9 cellular contexts compared by ENCODE assay signal in genomic region chr7:143363011-143363937, GRCh38. TPM values are rescaled to one million over a fixed set of nuclear protein-coding genes. Genes with fewer than 3 reads are reported as not detected.
DNase-seq lines count a peak whose midpoint lies in the region; ATAC-seq and TF ChIP-seq lines count a peak whose summit lies in the region.
"Had no signal": no experiment of that assay in that cellular context is flagged by ENCODE, and none has a peak within 500 bp of the region (broad histone marks: within the 10 kb centered on the region; RNA-seq: fewer than 3 reads in every experiment).

No MANE protein-coding gene starts in this region.

- H3K27ac Mint-ChIP-seq in activated naive CD4-positive, alpha-beta T cell treated with anti-CD3 and anti-CD28 coated beads for 36 hours, result no peak overlapping the region

- peak overlapping the region; percentile 67 for H3K4me3 Mint-ChIP-seq in activated naive CD4-positive, alpha-beta T cell treated with anti-CD3 and anti-CD28 coated beads for 36 hours

- H3K9me3 Mint-ChIP-seq in activated naive CD4-positive, alpha-beta T cell treated with anti-CD3 and anti-CD28 coated beads for 36 hours, result no peaks in the 10 kb centered on the region

- H3K4me2 ChIP-seq in mesenchymal stem cell (ENCODE audit: low read length, poor library complexity, severe bottlenecking), result peak overlapping the region; percentile 70

- in situ Hi-C loops in astrocyte of the cerebellum (cut with HindIII; ENCODE audit: low sequenced_read_pairs), result no loop called here

- TF ChIP-seq CTCF in astrocyte of the cerebellum (IDR thresholded peaks at IDR 0.05; ENCODE audit: low read depth, low read length, missing control alignments) (no peak), tibial nerve (IDR thresholded peaks at IDR 0.05) (no peak)

- WGBS in mesenchymal stem cell, result 40% methylated on average over 20 of the region's 20 CpGs
- WGBS in tibial nerve, 2 donors, result 39 to 48% methylated on average over 15 to 20 of the region's 20 CpGs

- peak overlapping the region; percentile 59 for H3K9ac ChIP-seq in mesenchymal stem cell (ENCODE audit: low read length)

- H3K23ac ChIP-seq in mesenchymal stem cell (ENCODE audit: low read length in 2 of 2), result no peak overlapping the region

- no peak for TF ChIP-seq EP300 in tibial nerve (IDR thresholded peaks at IDR 0.05)

- no peak for TF ChIP-seq POLR2A in tibial nerve (IDR thresholded peaks at IDR 0.05)

- no peak overlapping the region for H2BK12ac ChIP-seq in mesenchymal stem cell (ENCODE audit: low read length in 2 of 2)

- no peak overlapping the region for H2BK15ac ChIP-seq in mesenchymal stem cell (ENCODE audit: low read depth, poor library complexity, severe bottlenecking)

- no peaks in the 10 kb centered on the region for H3K36me3 Mint-ChIP-seq in activated naive CD4-positive, alpha-beta T cell treated with anti-CD3 and anti-CD28 coated beads for 36 hours (ENCODE audit: low read depth)

- peaks cover 4% of the 10 kb centered on the region for H3K4me1 Mint-ChIP-seq in activated naive CD4-positive, alpha-beta T cell treated with anti-CD3 and anti-CD28 coated beads for 36 hours (ENCODE audit: low read depth)

- H3K27me3 ChIP-seq in mesenchymal stem cell (ENCODE audit: control insufficient read depth in 1 of 2, insufficient read depth in 1 of 2, low read length in 2 of 2), result peaks cover 35 to 69% of the 10 kb centered on the region in 2 experiments
- peaks cover 0 to 39% of the 10 kb centered on the region in 2 donors for H3K27me3 ChIP-seq in tibial nerve

- no peak overlapping the region for H3K18ac ChIP-seq in mesenchymal stem cell (ENCODE audit: low read depth in 1 of 2, low read length in 2 of 2)

- peak overlapping the region; percentile 28 for H3K4me3 ChIP-seq in astrocyte of the cerebellum (ENCODE audit: low read depth, low read length)
- peak overlapping the region; percentile 50 to 65 for H3K4me3 ChIP-seq in mesenchymal stem cell (ENCODE audit: insufficient read depth in 1 of 2, low read depth in 1 of 2, low read length in 2 of 2)
- peak overlapping the region in 3 of 4 donors; percentile 29 to 78 (median 42) for H3K4me3 ChIP-seq in tibial nerve

- H3K36me3 ChIP-seq in mesenchymal stem cell (ENCODE audit: control insufficient read depth in 1 of 2, insufficient read depth in 2 of 2, low read depth in 1 of 2, low read length in 2 of 2), result peaks cover 0 to 13% of the 10 kb centered on the region in 2 experiments
- H3K36me3 ChIP-seq in tibial nerve, result no peaks in the 10 kb centered on the region

- no peak overlapping the region for H2AFZ ChIP-seq in mesenchymal stem cell (ENCODE audit: low read depth, low read length)

- intact Hi-C loops in activated naive CD4-positive, alpha-beta T cell treated with anti-CD3 and anti-CD28 coated beads for 36 hours (cut with micrococcal nuclease), result loop anchor here (1.0 to 2.0 kb wide), 3 partner anchors 9 to 74 kb away; partner anchors contain the start of gene CASP2

- H3K9me3 ChIP-seq in mesenchymal stem cell (ENCODE audit: control insufficient read depth, low read length), result no peaks in the 10 kb centered on the region
- H3K9me3 ChIP-seq in tibial nerve, result no peaks in the 10 kb centered on the region

- no peak for DNase-seq in activated naive CD4-positive, alpha-beta T cell treated with anti-CD3 and anti-CD28 coated beads for 36 hours
- DNase-seq in activated naive CD4-positive, alpha-beta T cell treated with anti-CD3 and anti-CD28 coated beads, Interleukin-2, amount 50 U/mL, for 16 hours, result no peak
- DNase-seq in astrocyte of the cerebellum (ENCODE audit: low read depth) (no peak), mesenchymal stem cell (no peak), tibial nerve (ENCODE audit: low spot score in 2 of 2) (no peak), NAMALWA (ENCODE audit: low spot score) (no peak), AG08396 (ENCODE audit: low spot score) (no peak)
- DNase-seq: central memory CD4-positive, alpha-beta T cell had no signal

- H3K27ac ChIP-seq in mesenchymal stem cell (ENCODE audit: low read length, poor library complexity, severe bottlenecking), result no peak overlapping the region
- H3K27ac ChIP-seq in tibial nerve, result no peak overlapping the region

- H3K27me3 Mint-ChIP-seq in activated naive CD4-positive, alpha-beta T cell treated with anti-CD3 and anti-CD28 coated beads for 36 hours (ENCODE audit: low read depth), result peaks cover 21% of the 10 kb centered on the region

- ATAC-seq in HG02852 (IDR thresholded peaks at IDR 0.05; ENCODE audit: unreplicated experiment), result no peak

- H3K14ac ChIP-seq in mesenchymal stem cell (ENCODE audit: low read length in 2 of 2), result peak overlapping the region in 1 of 2 experiments; percentile 5

- H2BK5ac ChIP-seq in mesenchymal stem cell (ENCODE audit: low read depth, low read length, poor library complexity, severe bottlenecking), result no peak overlapping the region

- no peak overlapping the region for H4K91ac ChIP-seq in mesenchymal stem cell (ENCODE audit: low read length)

- H3K4me1 ChIP-seq in mesenchymal stem cell (ENCODE audit: control insufficient read depth, insufficient read depth, low read depth, low read length), result peaks cover 20% of the 10 kb centered on the region
- peaks cover 0 to 23% (median 9%) of the 10 kb centered on the region in 4 donors for H3K4me1 ChIP-seq in tibial nerve

- peak overlapping the region; percentile 22 for H2BK120ac ChIP-seq in mesenchymal stem cell (ENCODE audit: low read depth, low read length)

- no peak overlapping the region for H3K4ac ChIP-seq in mesenchymal stem cell (ENCODE audit: low read depth in 1 of 2, low read length in 2 of 2)

- H4K8ac ChIP-seq in mesenchymal stem cell (ENCODE audit: low read length), result no peak overlapping the region

- CTCF ChIA-PET in activated naive CD4-positive, alpha-beta T cell treated with anti-CD3 and anti-CD28 coated beads for 36 hours (lab: Charles Lee), result interaction anchor here (0.6 kb wide), 1 partner anchor 66 kb away, joined by 3 read pairs; no protein-coding TSS in a partner anchor

- H2AK5ac ChIP-seq in mesenchymal stem cell (ENCODE audit: low read length, severe bottlenecking), result no peak overlapping the region

- H3K79me1 ChIP-seq in mesenchymal stem cell (replicated peaks; ENCODE audit: low read length, poor library complexity, severe bottlenecking), result no peaks in the 10 kb centered on the region

RNA-seq across cellular contexts. Expression of gene FAM131B, which starts 0.8 kb away (rescaled TPM):
- 1 to 10 TPM; 1.5 to 1.7 TPM for total RNA-seq in activated naive CD4-positive, alpha-beta T cell treated with anti-CD3 and anti-CD28 coated beads for 36 hours
- polyA plus RNA-seq in mesenchymal stem cell (2013, experiment 1 of 2), result 0.28 TPM
- polyA plus RNA-seq in mesenchymal stem cell (2013, experiment 2 of 2), result 0.30 TPM
- total RNA-seq in tibial nerve, result 1 to 10 TPM; 1.2 to 9.0 (median 1.5) TPM

RNA-seq across cellular contexts. Expression of gene ZYX, which starts 17.9 kb away (rescaled TPM):
- total RNA-seq in activated naive CD4-positive, alpha-beta T cell treated with anti-CD3 and anti-CD28 coated beads for 36 hours, result 10 to 100 TPM; 75.1 to 81.5 TPM
- polyA plus RNA-seq in mesenchymal stem cell (2013, experiment 1 of 2), result 317 TPM
- polyA plus RNA-seq in mesenchymal stem cell (2013, experiment 2 of 2), result 305 TPM
- 10 to 100 TPM; 57.5 to 96.9 (median 72.7) TPM for total RNA-seq in tibial nerve

RNA-seq across cellular contexts. Expression of gene EPHA1, which starts 45.4 kb away (rescaled TPM):
- total RNA-seq in activated naive CD4-positive, alpha-beta T cell treated with anti-CD3 and anti-CD28 coated beads for 36 hours, result 1 to 10 TPM; 1.0 to 1.3 TPM
- polyA plus RNA-seq in mesenchymal stem cell (2013, experiment 1 of 2), result 0.10 TPM
- 0.03 TPM for polyA plus RNA-seq in mesenchymal stem cell (2013, experiment 2 of 2)
- 1 to 10 TPM in 1 of 4 donors, under 1 TPM in 1, not detected in 2; 0.87 to 3.6 TPM for total RNA-seq in tibial nerve

RNA-seq across cellular contexts. Expression of gene CLCN1, which starts 47.4 kb away (rescaled TPM):
- not detected for total RNA-seq in activated naive CD4-positive, alpha-beta T cell treated with anti-CD3 and anti-CD28 coated beads for 36 hours
- 0.03 TPM for polyA plus RNA-seq in mesenchymal stem cell (2013, experiment 1 of 2)
- polyA plus RNA-seq in mesenchymal stem cell (2013, experiment 2 of 2), result 0.01 TPM
- not detected for total RNA-seq in tibial nerve
